19 cellular contexts compared by ENCODE assay signal in genomic region chr14:55892906-55893305, GRCh38.
"Had no signal": no experiment of that assay in that cellular context is flagged by ENCODE, and none has a peak within 500 bp of the region (broad histone marks: within the 10 kb centered on the region; RNA-seq: fewer than 3 reads in every experiment).

No MANE protein-coding gene starts in this region.

- H3K4me2 ChIP-seq: neural progenitor cell, smooth muscle cell had no signal

- FAIRE-seq: keratinocyte had no signal

- ATAC-seq: foreskin keratinocyte; lower lobe of right lung; natural killer cell treated with Interleukin-12 subunit alpha and Interleukin-12 subunit beta and Interleukin-15 and Interleukin-18, amount 100 ng/mL, for 72 hours; right cardiac atrium; stimulated activated naive CD8-positive, alpha-beta T cell treated with anti-CD3 and anti-CD28 coated beads, Interleukin-15, Interleukin-2, amounts not matched to agents 100 U/mL and 50 U/mL, for 24 hours had no signal

- H3K9me3 ChIP-seq: esophagus squamous epithelium, left ventricle myocardium inferior, lower lobe of right lung, ovary, suprapubic skin, thyroid gland, vagina had no signal

- H3K4me1 ChIP-seq: foreskin keratinocyte, left ventricle myocardium inferior, lower lobe of right lung, thyroid gland had no signal

- H3K27ac ChIP-seq: esophagus squamous epithelium, foreskin keratinocyte, left ventricle myocardium inferior, lower lobe of right lung, neural progenitor cell, ovary, suprapubic skin, thyroid gland, vagina had no signal

- DNase-seq: dermis blood vessel endothelial cell; esophagus squamous epithelium; foreskin keratinocyte; immature natural killer cell; left ventricle myocardium inferior; lower lobe of right lung; nucleus accumbens; ovary; right cardiac atrium; stimulated activated CD4-positive, alpha-beta T cell treated with anti-CD3 and anti-CD28 coated beads, Interleukin-2, amount 100 ng/mL, for 48 hours; stimulated activated CD8-positive, alpha-beta memory T cell treated with anti-CD3 and anti-CD28 coated beads, Interleukin-4, amount 100 ng/mL, for 48 hours; stimulated activated naive CD8-positive, alpha-beta T cell treated with anti-CD3 and anti-CD28 coated beads, Interleukin-15, Interleukin-2, amounts not matched to agents 100 U/mL and 50 U/mL, for 24 hours; thyroid gland had no signal

- H3K4me3 ChIP-seq: esophagus squamous epithelium, left ventricle myocardium inferior, lower lobe of right lung, neural progenitor cell, ovary, smooth muscle cell, suprapubic skin, thyroid gland, vagina had no signal
